In the genomic region with DNA sequence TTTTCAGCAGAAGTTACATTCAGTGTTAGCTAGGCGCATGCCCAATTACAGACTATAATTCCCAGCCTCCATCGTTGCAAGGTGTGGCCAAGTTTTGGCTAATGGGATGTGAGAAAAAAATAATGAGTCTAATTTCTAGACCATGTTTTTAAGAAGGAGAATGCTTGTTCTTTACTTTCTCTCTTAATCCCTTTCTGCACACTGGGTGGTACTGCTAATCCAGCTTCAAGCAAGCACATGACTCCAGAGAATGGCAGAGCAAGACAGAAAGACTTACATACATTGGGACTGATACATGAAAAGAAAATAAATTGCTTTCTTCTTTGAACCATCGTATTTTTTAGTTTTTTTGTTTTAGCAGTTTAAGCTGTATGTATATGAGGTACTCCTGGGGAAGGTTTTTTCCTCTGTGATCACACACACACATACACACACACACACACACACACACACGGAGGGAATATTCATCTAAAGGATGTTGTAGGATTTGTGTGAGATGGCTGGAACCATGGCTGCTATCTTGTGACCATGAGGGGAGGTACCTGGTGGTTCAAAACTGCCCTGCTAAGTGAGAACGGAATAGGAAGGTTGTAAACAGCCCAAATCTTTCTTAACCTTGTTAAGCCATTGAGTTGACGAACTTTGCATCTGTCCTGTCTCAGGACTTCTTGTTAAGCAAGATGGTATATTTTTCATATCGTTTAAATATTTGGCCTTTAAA, we compare ENCODE assay signal across 18 cellular contexts.
"Had no signal": no experiment of that assay in that cellular context is flagged by ENCODE, and none has a peak within 500 bp of the region (broad histone marks: within the 10 kb centered on the region; RNA-seq: fewer than 3 reads in every experiment).

No MANE protein-coding gene starts in this region.

- H3K4me1 Mint-ChIP-seq: nephron had no signal

- H3K79me2 ChIP-seq: parathyroid adenoma had no signal

- H3K4me3 ChIP-seq: heart left ventricle, prostate gland, right lobe of liver, suprapubic skin, thyroid gland had no signal

- H3K27ac ChIP-seq: parathyroid adenoma, prostate gland, right lobe of liver, suprapubic skin, thyroid gland had no signal

- H3K27me3 Mint-ChIP-seq: naive B cell had no signal

- H3K4me1 ChIP-seq: parathyroid adenoma, prostate gland, right lobe of liver, thyroid gland had no signal

- H3K9me3 Mint-ChIP-seq: naive B cell; nephron; stimulated activated effector memory CD8-positive, alpha-beta T cell treated with anti-CD3 and anti-CD28 coated beads, Interleukin-12 subunit alpha, Interleukin-12 subunit beta, amount 100 ng/mL, for 72 hours; type B pancreatic cell had no signal

- H3K27ac Mint-ChIP-seq: nephron; stimulated activated effector memory CD8-positive, alpha-beta T cell treated with anti-CD3 and anti-CD28 coated beads, Interleukin-12 subunit alpha, Interleukin-12 subunit beta, amount 100 ng/mL, for 72 hours had no signal

- H3K27me3 ChIP-seq: right lobe of liver, suprapubic skin, thyroid gland had no signal

- DNase-seq: foreskin melanocyte; heart left ventricle; hippocampal formation; left colon; mesendoderm; naive B cell; right lobe of liver; stimulated activated CD4-positive, alpha-beta T cell treated with anti-CD3 and anti-CD28 coated beads, Interleukin-4, amount 100 ng/mL, for 1 hour; stimulated activated CD8-positive, alpha-beta memory T cell treated with anti-CD3 and anti-CD28 coated beads, Interleukin-4, amount 100 ng/mL, for 48 hours; stimulated activated naive CD8-positive, alpha-beta T cell treated with anti-CD3 and anti-CD28 coated beads, Interleukin-15, Interleukin-2, amounts not matched to agents 100 U/mL and 50 U/mL, for 24 hours; thyroid gland had no signal

- ATAC-seq: left colon had no signal

- H3K9me3 ChIP-seq: heart left ventricle, prostate gland, right lobe of liver, suprapubic skin, thyroid gland had no signal

- H3K36me3 ChIP-seq: heart left ventricle, prostate gland, right lobe of liver, suprapubic skin, thyroid gland had no signal

- H3K4me3 Mint-ChIP-seq: naive B cell; nephron; stimulated activated effector memory CD8-positive, alpha-beta T cell treated with anti-CD3 and anti-CD28 coated beads, Interleukin-12 subunit alpha, Interleukin-12 subunit beta, amount 100 ng/mL, for 72 hours; type B pancreatic cell had no signal

- H3K36me3 Mint-ChIP-seq: naive B cell; stimulated activated effector memory CD8-positive, alpha-beta T cell treated with anti-CD3 and anti-CD28 coated beads, Interleukin-12 subunit alpha, Interleukin-12 subunit beta, amount 100 ng/mL, for 72 hours; type B pancreatic cell had no signal

- FAIRE-seq: urothelium cell line had no signal

- H3K9ac ChIP-seq: parathyroid adenoma had no signal
